In the genomic region with DNA sequence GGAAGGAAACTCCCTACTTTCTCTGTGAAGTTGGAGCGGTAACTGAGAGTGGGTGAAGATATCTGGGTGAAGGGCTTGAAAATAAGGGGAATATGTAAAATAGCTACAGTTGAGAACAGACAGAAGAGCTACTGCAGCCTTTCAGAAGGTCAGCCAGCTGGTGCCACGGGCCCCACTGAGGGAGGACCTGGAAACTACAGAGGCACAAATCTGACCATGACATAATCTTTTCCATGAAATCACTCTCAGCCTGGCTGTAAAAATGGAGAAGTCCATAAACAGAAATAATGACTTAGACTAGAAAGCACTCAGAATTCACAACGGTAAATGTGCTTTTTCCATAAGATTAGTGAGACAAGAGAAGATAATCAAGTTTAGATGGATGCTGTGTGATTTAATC, we compare ENCODE assay signal across 21 cellular contexts. TPM values are rescaled to one million over a fixed set of nuclear protein-coding genes. Genes with fewer than 3 reads are reported as not detected.
DNase-seq lines count a peak whose midpoint lies in the region; ATAC-seq and TF ChIP-seq lines count a peak whose summit lies in the region.
"Had no signal": no experiment of that assay in that cellular context is flagged by ENCODE, and none has a peak within 500 bp of the region (broad histone marks: within the 10 kb centered on the region; RNA-seq: fewer than 3 reads in every experiment).

No MANE protein-coding gene starts in this region.

- H3K27me3 ChIP-seq in SK-N-SH (ENCODE audit: insufficient read depth) (no peaks in the 10 kb centered on the region), gastroesophageal sphincter (no peaks in the 10 kb centered on the region), subcutaneous abdominal adipose tissue (ENCODE audit: control insufficient read depth in 5 of 5, insufficient read depth in 4 of 5, low read length in 5 of 5) (no peaks in the 10 kb centered on the region), neuronal stem cell (ENCODE audit: control insufficient read depth in 3 of 3, insufficient read depth in 3 of 3, low read depth in 1 of 3, low read length in 3 of 3) (no peaks in the 10 kb centered on the region)
- H3K27me3 ChIP-seq: BLaER1, body of pancreas, dorsolateral prefrontal cortex, ovary, tibial artery had no signal

- H3K27ac ChIP-seq in SK-N-SH (ENCODE audit: low read depth in 2 of 2, low read length in 1 of 2), result peak overlapping the region; percentile 8 to 9; a peak in 1 of 4 replicates
- H3K27ac ChIP-seq in gastroesophageal sphincter, result no peak overlapping the region
- peak overlapping the region; percentile 45 for H3K27ac ChIP-seq in subcutaneous abdominal adipose tissue (ENCODE audit: low read depth, low read length)
- H3K27ac ChIP-seq in neuronal stem cell (replicated peaks; ENCODE audit: low read length), result no peak overlapping the region
- H3K27ac ChIP-seq: BLaER1, body of pancreas, ovary, PC-9, tibial artery had no signal

- no peak overlapping the region for H3K14ac ChIP-seq in neuronal stem cell (ENCODE audit: low read length)

- H2BK120ac ChIP-seq in neuronal stem cell (ENCODE audit: low read depth, low read length), result no peak overlapping the region

- H3F3A ChIP-seq in SK-N-SH (replicated peaks; ENCODE audit: insufficient read depth), result peaks cover 83% of the 10 kb centered on the region

- H2BK5ac ChIP-seq in neuronal stem cell (ENCODE audit: low read length), result no peak overlapping the region

- H3K4me3 ChIP-seq in SK-N-SH (ENCODE audit: low read depth in 2 of 2, low read length in 1 of 2) (no peak overlapping the region), gastroesophageal sphincter (no peak overlapping the region), subcutaneous abdominal adipose tissue (ENCODE audit: low read depth in 1 of 5, low read length in 5 of 5) (no peak overlapping the region), neuronal stem cell (ENCODE audit: low read length in 2 of 2) (no peak overlapping the region)
- H3K4me3 ChIP-seq: BLaER1, body of pancreas, dorsolateral prefrontal cortex, ovary, PC-9, tibial artery had no signal

- H3K36me3 ChIP-seq in SK-N-SH (replicated peaks in 1 of 2; ENCODE audit: control insufficient read depth in 1 of 2, insufficient read depth in 2 of 2, low read length in 1 of 2), result peaks cover 84 to 97% of the 10 kb centered on the region in 2 experiments
- peaks cover 5 to 74% of the 10 kb centered on the region in 2 donors for H3K36me3 ChIP-seq in gastroesophageal sphincter
- H3K36me3 ChIP-seq in subcutaneous abdominal adipose tissue (ENCODE audit: control insufficient read depth in 5 of 5, insufficient read depth in 5 of 5, low read length in 5 of 5), result peaks cover 20 to 39% (median 28%) of the 10 kb centered on the region in 5 donors
- peaks cover 30 to 99% of the 10 kb centered on the region in 2 donors for H3K36me3 ChIP-seq in neuronal stem cell (replicated peaks in 1 of 2; ENCODE audit: control insufficient read depth in 2 of 2, insufficient read depth in 2 of 2, low read length in 2 of 2)
- H3K36me3 ChIP-seq: ovary had no signal

- H3K4me2 ChIP-seq in SK-N-SH (no peak overlapping the region), neuronal stem cell (ENCODE audit: insufficient read depth, low read length, poor library complexity, severe bottlenecking) (no peak overlapping the region)
- H3K4me2 ChIP-seq: BLaER1, PC-9 had no signal

- WGBS in SK-N-SH (ENCODE audit: low lambda C conversion rate), result 74% methylated on average over 3 of the region's 3 CpGs
- WGBS in gastroesophageal sphincter (ENCODE audit: low coverage in 1 of 2), 2 donors, result 24 to 45% methylated on average over 2 to 3 of the region's 3 CpGs
- WGBS in neuronal stem cell (ENCODE audit: extremely low coverage in 2 of 2, insufficient read length in 2 of 2, insufficient replicate concordance in 1 of 2), 2 donors, result no CpG with 5 or more reads among the region's 3 CpGs

- peaks cover 30% of the 10 kb centered on the region; the same call in 1 of the 2 replicates for H4K20me1 ChIP-seq in SK-N-SH (ENCODE audit: insufficient read depth)
- H4K20me1 ChIP-seq: BLaER1 had no signal

- no peaks in the 10 kb centered on the region for H3K79me1 ChIP-seq in neuronal stem cell (ENCODE audit: low read depth, low read length)

- no peak overlapping the region for H2AK5ac ChIP-seq in neuronal stem cell (ENCODE audit: low read depth, low read length)

- TF ChIP-seq CTCF in SK-N-SH (IDR thresholded peaks at IDR 0.05), result no peak
- no peak for TF ChIP-seq CTCF in gastroesophageal sphincter (IDR thresholded peaks at IDR 0.05)

- no peak overlapping the region for H3K4ac ChIP-seq in neuronal stem cell (ENCODE audit: low read length)

- H3K9ac ChIP-seq in SK-N-SH (no peak overlapping the region), subcutaneous abdominal adipose tissue (ENCODE audit: low read length in 5 of 5) (peak overlapping the region in 2 of 5 donors; percentile 15 to 47), neuronal stem cell (ENCODE audit: low read depth, low read length, poor library complexity) (no peak overlapping the region)
- H3K9ac ChIP-seq: BLaER1 had no signal

- POLR2A ChIA-PET in SK-N-SH (lab: Yijun Ruan, JAX), result no interaction called here

- CTCF ChIA-PET in SK-N-SH (lab: Yijun Ruan, JAX), result interaction anchor here (10.1 kb wide), 1 partner anchor 207 kb away, joined by 197 read pairs; no protein-coding TSS in a partner anchor

- H3K79me2 ChIP-seq in SK-N-SH (ENCODE audit: insufficient read depth), result peaks cover 50% of the 10 kb centered on the region; the same call in 1 of the 2 replicates

- H3K4me1 ChIP-seq in SK-N-SH (ENCODE audit: control insufficient read depth in 1 of 2, insufficient read depth in 2 of 2, low read depth in 1 of 2, low read length in 1 of 2), result peaks cover 0 to 5% of the 10 kb centered on the region in 2 experiments; a peak in 3 of 4 replicates
- H3K4me1 ChIP-seq in gastroesophageal sphincter, result no peaks in the 10 kb centered on the region
- peaks cover 0 to 13% (median 9%) of the 10 kb centered on the region in 5 donors for H3K4me1 ChIP-seq in subcutaneous abdominal adipose tissue (ENCODE audit: control insufficient read depth in 5 of 5, insufficient read depth in 5 of 5, low read length in 5 of 5)
- no peaks in the 10 kb centered on the region for H3K4me1 ChIP-seq in neuronal stem cell (ENCODE audit: control insufficient read depth in 2 of 2, insufficient read depth in 1 of 2, low read depth in 1 of 2, low read length in 2 of 2)
- H3K4me1 ChIP-seq: BLaER1, body of pancreas had no signal

- H2AFZ ChIP-seq in SK-N-SH (ENCODE audit: low read depth), result no peak overlapping the region
- H2AFZ ChIP-seq in neuronal stem cell (ENCODE audit: low read length), result no peak overlapping the region
- H2AFZ ChIP-seq: PC-9 had no signal

- H3K23ac ChIP-seq in neuronal stem cell (ENCODE audit: low read depth, low read length, poor library complexity), result no peak overlapping the region

- H2BK15ac ChIP-seq in neuronal stem cell (ENCODE audit: low read length), result no peak overlapping the region

- DNase-seq in SKM-1 treated with dmso at 0.1 percent for 144 hours (lab: John Stamatoyannopoulos, UW; ENCODE audit: unreplicated experiment) (peak; percentile 14), SKM-1 (lab: John Stamatoyannopoulos, UW; ENCODE audit: unreplicated experiment) (no peak), SK-N-SH (no peak), neuronal stem cell (ENCODE audit: low spot score) (no peak)
- no peak for DNase-seq in activated T-cell treated with anti-CD3 and anti-CD28 coated beads, Interleukin-2, amount 50 U/mL, for 1 hour
- no peak for DNase-seq in activated CD4-positive, alpha-beta T cell treated with anti-CD3 and anti-CD28 coated beads, Interleukin-2, amount 50 U/mL, for 48 hours
- DNase-seq: 8988T; activated B cell treated with CpG ODN at 0.5 μM for 24 hours; activated CD8-positive, alpha-beta memory T cell treated with anti-CD3 and anti-CD28 coated beads, Interleukin-2, amount 10 ng/mL, durations not matched to agents 7 days and 5 days; body of pancreas; DMS 273 treated with DMSO at 0.1 percent for 48 hours; dorsolateral prefrontal cortex; hippocampal formation; IMR-90; NCI-H526; ovary; PC-9; tibial artery had no signal

- no peak overlapping the region for H2BK12ac ChIP-seq in neuronal stem cell (ENCODE audit: low read length)

- no peak overlapping the region for H4K91ac ChIP-seq in neuronal stem cell (ENCODE audit: low read depth, low read length, poor library complexity)

- no peaks in the 10 kb centered on the region for H3K9me2 ChIP-seq in SK-N-SH

- peak; percentile 34 for ATAC-seq in gastroesophageal sphincter
- ATAC-seq: activated CD8-positive, alpha-beta memory T cell treated with anti-CD3 and anti-CD28 coated beads, Interleukin-2, amount 10 ng/mL, durations not matched to agents 7 days and 5 days; body of pancreas had no signal

- TF ChIP-seq POLR2A in gastroesophageal sphincter (IDR thresholded peaks at IDR 0.05), result no peak

- no peak overlapping the region for H4K8ac ChIP-seq in neuronal stem cell (ENCODE audit: low read depth, low read length)

- no peak for TF ChIP-seq RAD21 in SK-N-SH (IDR thresholded peaks at IDR 0.05; ENCODE audit: low read length)

- no peak overlapping the region for H3K18ac ChIP-seq in neuronal stem cell (ENCODE audit: low read length)

- no peaks in the 10 kb centered on the region for H3K9me3 ChIP-seq in SK-N-SH
- no peaks in the 10 kb centered on the region for H3K9me3 ChIP-seq in gastroesophageal sphincter
- H3K9me3 ChIP-seq in subcutaneous abdominal adipose tissue (ENCODE audit: control insufficient read depth in 5 of 5, low read length in 5 of 5), result no peaks in the 10 kb centered on the region
- peaks cover 0 to 11% of the 10 kb centered on the region in 2 donors for H3K9me3 ChIP-seq in neuronal stem cell (replicated peaks in 1 of 2; ENCODE audit: control insufficient read depth in 2 of 2, insufficient read depth in 1 of 2, low read depth in 1 of 2, low read length in 2 of 2)
- H3K9me3 ChIP-seq: BLaER1, body of pancreas, ovary, tibial artery had no signal

- TF ChIP-seq EP300 in SK-N-SH (IDR thresholded peaks at IDR 0.05; ENCODE audit: borderline replicate concordance in 1 of 2, low read depth in 1 of 2, low read length in 1 of 2) (no peak), gastroesophageal sphincter (IDR thresholded peaks at IDR 0.05) (no peak)

RNA-seq across cellular contexts. Expression of gene ST3GAL6, which starts 46.4 kb away (rescaled TPM):
- 16.3 and 17.9 TPM in 2 replicates for polyA plus RNA-seq in SK-N-SH (2012; rRNA removed)
- 19.4 and 22.4 TPM in 2 replicates for polyA plus RNA-seq in SK-N-SH (2012; cell fraction: cytosol; rRNA removed)
- polyA plus RNA-seq in SK-N-SH (2012; cell fraction: nucleus; rRNA removed), result 15.9 and 33.7 TPM in 2 replicates
- 10 to 100 TPM in 1 of 4 donors, 1 to 10 TPM in 3; 4.4 to 21.2 (median 7.4) TPM for total RNA-seq in gastroesophageal sphincter
- polyA plus RNA-seq in neuronal stem cell (2013, experiment 1 of 2), result 6.9 TPM
- polyA plus RNA-seq in neuronal stem cell (2013, experiment 2 of 2), result 7.8 TPM
- total RNA-seq: activated B cell treated with CpG ODN at 0.5 μM for 24 hours had no signal

Comparison
In these comparisons a context has a peak if more than half of its experiments do, and no peak if none do; other contexts are left out.
1. H3K27ac ChIP-seq: peak in SK-N-SH (2 of 2) and subcutaneous abdominal adipose tissue (single experiment); none in gastroesophageal sphincter (0 of 4) and neuronal stem cell (single experiment).